ENCODE assay signal across 8 cellular contexts in the genomic region with DNA sequence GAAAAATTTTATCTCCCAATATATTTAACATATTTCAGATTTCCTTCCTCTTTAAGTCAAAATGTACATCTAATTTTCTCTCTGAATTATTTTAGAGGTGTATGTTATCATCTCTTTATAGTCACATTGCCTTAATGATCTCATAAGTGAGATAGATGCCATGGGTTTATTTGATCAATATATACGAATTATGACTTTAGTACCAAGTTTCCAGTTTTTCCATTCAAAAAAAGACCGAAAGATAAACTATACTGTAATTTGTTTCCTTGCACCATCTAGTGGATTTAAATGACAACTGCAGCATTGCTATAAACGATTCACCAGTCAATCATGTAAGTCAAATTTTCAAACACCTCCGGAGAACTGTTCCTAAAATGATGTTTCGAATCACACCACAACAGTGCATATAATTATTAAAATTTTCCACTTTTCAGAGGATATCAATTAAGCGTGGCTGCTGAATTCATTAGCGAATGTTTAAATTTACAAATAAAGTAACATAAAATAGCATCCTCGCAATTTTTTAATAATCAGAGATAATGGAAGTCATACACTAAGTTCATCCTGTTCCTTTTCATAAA.
DNase-seq lines count a peak whose midpoint lies in the region; ATAC-seq and TF ChIP-seq lines count a peak whose summit lies in the region.

No MANE protein-coding gene starts in this region.

- peak; percentile 80 for DNase-seq in ELR (ENCODE audit: low read depth)
- peak; percentile 39 for DNase-seq in HS-27A (ENCODE audit: low read depth)
- peak; percentile 67 for DNase-seq in NCI-H82 treated with DMSO at 0.1 percent for 48 hours (lab: John Stamatoyannopoulos, UW; ENCODE audit: unreplicated experiment)
- DNase-seq in astrocyte of the spinal cord (ENCODE audit: low read depth, low spot score) = no peak
- DNase-seq in iPS DF 6.9 (ENCODE audit: low read depth, low spot score) = no peak
- DNase-seq in skeletal muscle cell (ENCODE audit: low read depth) = peak; percentile 16
- DNase-seq in activated CD4-positive, alpha-beta T cell treated with anti-CD3 and anti-CD28 coated beads, Interleukin-2, amount 50 U/mL, for 1 hour = no peak

- peak overlapping the region; percentile 87 for H3K4me3 ChIP-seq in astrocyte of the spinal cord (ENCODE audit: low read depth, low read length)
- peak overlapping the region; percentile 93; the same call in 1 of the 2 replicates for H3K4me3 ChIP-seq in iPS DF 6.9 (ENCODE audit: low read length)
- peak overlapping the region; percentile 88 for H3K4me3 ChIP-seq in skeletal muscle cell (ENCODE audit: low read depth, low read length)

- no peaks in the 10 kb centered on the region for H3K27me3 ChIP-seq in iPS DF 6.9 (ENCODE audit: control insufficient read depth, insufficient read depth, low read length)

- H3K36me3 ChIP-seq in iPS DF 6.9 (ENCODE audit: control insufficient read depth, insufficient read depth, low read length) = no peaks in the 10 kb centered on the region

- H3K4me1 ChIP-seq in iPS DF 6.9 (ENCODE audit: control insufficient read depth, insufficient read depth, low read length) = peaks cover 6% of the 10 kb centered on the region; the same call in 1 of the 2 replicates

- no peak overlapping the region for H3K27ac ChIP-seq in iPS DF 6.9 (ENCODE audit: low read length)

- WGBS in iPS DF 6.9 (ENCODE audit: insufficient coverage, insufficient read length) = no CpG with 5 or more reads among the region's 8 CpGs

- in situ Hi-C loops in astrocyte of the spinal cord (cut with HindIII; ENCODE audit: low sequenced_read_pairs) = no loop called here

- ATAC-seq in GM21447 (IDR thresholded peaks at IDR 0.05; ENCODE audit: unreplicated experiment) = peak; percentile 58

- peak; percentile 59 for TF ChIP-seq CTCF in astrocyte of the spinal cord (IDR thresholded peaks at IDR 0.05; ENCODE audit: low read depth, low read length)

- H3K9me3 ChIP-seq in iPS DF 6.9 (ENCODE audit: control insufficient read depth, insufficient read depth, low read length) = no peaks in the 10 kb centered on the region

Comparison
In these comparisons a context has a peak if more than half of its experiments do, and no peak if none do; other contexts are left out.
1. DNase-seq: peak in ELR (single experiment), HS-27A (single experiment), NCI-H82 treated with DMSO at 0.1 percent for 48 hours (single experiment) and skeletal muscle cell (single experiment); none in astrocyte of the spinal cord (single experiment), iPS DF 6.9 (single experiment) and activated CD4-positive, alpha-beta T cell treated with anti-CD3 and anti-CD28 coated beads, Interleukin-2, amount 50 U/mL, for 1 hour (single experiment).
2. Peak in every context shown above with its lines, with median percentiles within 50 percentile points of each other: H3K4me3 ChIP-seq.